8 cellular contexts compared by ENCODE assay signal in genomic region chr4:118281611-118282442, GRCh38.
A peak's percentile ranks its signal among the peaks of the same experiment; 100 is the strongest.
DNase-seq lines count a peak whose midpoint lies in the region; ATAC-seq, FAIRE-seq and TF ChIP-seq lines count a peak whose summit lies in the region.

No MANE protein-coding gene starts in this region.

- intact Hi-C loops in ovary (cut with DNase I) = no loop called here

- DNase-seq in NCI-H82 (lab: John Stamatoyannopoulos, UW) (peak; percentile 59), NCI-H82 treated with DMSO at 0.1 percent for 48 hours (lab: John Stamatoyannopoulos, UW; ENCODE audit: unreplicated experiment) (no peak), NB4 (ENCODE audit: low read depth) (peak; percentile 58), bronchial epithelial cell (ENCODE audit: low read depth) (peak; percentile 59), ovary (peak; percentile 31 to 60 (median 44)), NOMO-1 treated with dmso at 0.1 percent for 144 hours (lab: John Stamatoyannopoulos, UW; ENCODE audit: unreplicated experiment) (no peak), cerebellum (ENCODE audit: low spot score) (no peak)

- no peak for FAIRE-seq in bronchial epithelial cell (lab: Jason Lieb, UNC)

- H3K36me3 ChIP-seq in bronchial epithelial cell (ENCODE audit: control insufficient read depth, insufficient read depth, low read length) (peaks cover 10% of the 10 kb centered on the region), ovary (no peaks in the 10 kb centered on the region)

- no peak overlapping the region for H3K27ac ChIP-seq in ovary

- TF ChIP-seq EP300 in ovary (IDR thresholded peaks at IDR 0.05) = no peak

- H3K4me3 ChIP-seq in NB4 (ENCODE audit: low read depth, low read length) (peak overlapping the region; percentile 91), bronchial epithelial cell (ENCODE audit: low read depth, low read length) (no peak overlapping the region), ovary (no peak overlapping the region)

- WGBS in ovary, 3 donors = 17 to 31% (median 28%) methylated on average over 9 of the region's 9 CpGs

- TF ChIP-seq CTCF in NB4 (IDR thresholded peaks at IDR 0.05; ENCODE audit: low read depth, low read length) = no peak
- TF ChIP-seq CTCF in bronchial epithelial cell (IDR thresholded peaks at IDR 0.05; ENCODE audit: insufficient read depth, low read length, severe bottlenecking) = no peak
- TF ChIP-seq CTCF in ovary (IDR thresholded peaks at IDR 0.05) = no peak

- no peak for TF ChIP-seq POLR2A in NB4 (IDR thresholded peaks at IDR 0.05; ENCODE audit: extremely low read depth, insufficient read length)
- no peak for TF ChIP-seq POLR2A in ovary (IDR thresholded peaks at IDR 0.05)

- peaks cover 3% of the 10 kb centered on the region for H3K4me1 ChIP-seq in ovary (ENCODE audit: insufficient read depth)

- H3K27me3 ChIP-seq in bronchial epithelial cell (ENCODE audit: control insufficient read depth, insufficient read depth, low read length) (no peaks in the 10 kb centered on the region), ovary (no peaks in the 10 kb centered on the region)

- no peak for ATAC-seq in HG02840 (IDR thresholded peaks at IDR 0.05; ENCODE audit: low FRiP score, unreplicated experiment)

- no peaks in the 10 kb centered on the region for H3K9me3 ChIP-seq in ovary

Comparison
In these comparisons a context has a peak if more than half of its experiments do, and no peak if none do; other contexts are left out.
1. DNase-seq: peak in NCI-H82 (single experiment), NB4 (single experiment), bronchial epithelial cell (single experiment) and ovary (5 of 5); none in NCI-H82 treated with DMSO at 0.1 percent for 48 hours (single experiment), NOMO-1 treated with dmso at 0.1 percent for 144 hours (single experiment) and cerebellum (single experiment).